Comparison of ENCODE assay signal across 8 cellular contexts in the genomic region with DNA sequence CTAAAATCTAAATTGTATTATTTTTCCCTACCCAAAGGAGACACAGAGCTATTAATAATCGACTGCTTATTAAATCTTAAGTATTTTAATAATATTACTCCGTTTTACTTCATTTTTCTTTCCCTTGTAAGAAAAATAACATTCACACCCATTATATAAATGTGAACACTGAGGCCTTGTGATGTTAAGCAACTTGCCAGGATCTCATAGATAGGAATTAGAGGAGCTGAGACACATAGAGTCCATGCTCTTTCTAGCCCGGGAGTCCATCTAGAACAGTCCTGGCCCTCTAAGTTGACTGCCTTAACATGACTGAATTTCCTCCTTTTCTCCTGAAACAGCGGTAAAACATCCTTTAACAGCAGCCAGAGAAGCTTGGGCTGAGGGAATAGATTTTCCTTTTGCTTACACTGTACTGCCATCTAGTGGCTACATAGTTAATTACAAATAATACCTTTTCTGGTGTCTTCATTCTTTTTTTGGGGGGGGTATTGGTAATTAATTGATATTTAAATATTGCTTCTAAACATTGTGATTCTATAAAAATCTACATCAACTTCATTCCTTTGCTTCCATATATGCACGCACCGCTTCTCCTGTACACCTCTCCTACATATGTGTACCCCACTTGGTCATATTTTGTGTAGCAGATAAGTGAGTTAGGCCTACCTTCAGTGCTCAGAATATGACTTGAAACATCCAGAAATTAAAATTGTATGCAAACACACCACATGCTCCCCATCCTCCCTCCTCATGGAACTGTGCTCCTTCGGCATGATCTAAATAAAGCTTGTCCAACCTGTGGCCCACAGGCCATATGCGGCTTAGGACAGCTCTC.
A peak's percentile ranks its signal among the peaks of the same experiment; 100 is the strongest.
DNase-seq lines count a peak whose midpoint lies in the region; ATAC-seq and TF ChIP-seq lines count a peak whose summit lies in the region.

No MANE protein-coding gene starts in this region.

- H3K4me3 Mint-ChIP-seq in activated T-helper 1 cell treated with anti-CD3 and anti-CD28 coated beads, Interleukin-12 subunit alpha, Interleukin-12 subunit beta, Interleukin-2, Interleukin-4 antibody, amounts not matched to agents 30 ng/mL and 10 ng/mL and 1 ng/mL, durations not matched to agents 14 hours and 24 hours and 36 hours, result no peak overlapping the region

- H3K36me3 Mint-ChIP-seq in activated T-helper 1 cell treated with anti-CD3 and anti-CD28 coated beads, Interleukin-12 subunit alpha, Interleukin-12 subunit beta, Interleukin-2, Interleukin-4 antibody, amounts not matched to agents 30 ng/mL and 10 ng/mL and 1 ng/mL, durations not matched to agents 14 hours and 24 hours and 36 hours (ENCODE audit: low read depth), result no peaks in the 10 kb centered on the region

- TF ChIP-seq POLR2A in adrenal gland (IDR thresholded peaks at IDR 0.05), result no peak
- TF ChIP-seq POLR2A in testis (IDR thresholded peaks at IDR 0.05), result no peak

- intact Hi-C loops in cardiac septum (cut with DNase I) (loop anchor here (5.0 to 10.0 kb wide), 4 partner anchors 371 to 1921 kb away; no protein-coding TSS in a partner anchor), adrenal gland (cut with DNase I) (loop anchor here in 1 of 2 donors (5.0 kb wide), 2 partner anchors 371 to 1416 kb away; no protein-coding TSS in a partner anchor), testis (cut with DNase I; ENCODE audit: low total_unique reads) (no loop called here)
- intact Hi-C loops in activated T-helper 1 cell treated with anti-CD3 and anti-CD28 coated beads, Interleukin-12 subunit alpha, Interleukin-12 subunit beta, Interleukin-2, Interleukin-4 antibody, amounts not matched to agents 30 ng/mL and 10 ng/mL and 1 ng/mL, durations not matched to agents 14 hours and 24 hours and 36 hours (cut with micrococcal nuclease), result loop anchor here (1.0 to 5.0 kb wide), 2 partner anchors 371 to 906 kb away; no protein-coding TSS in a partner anchor

- ATAC-seq in HG02678 (IDR thresholded peaks at IDR 0.05; ENCODE audit: unreplicated experiment), result peak; percentile 66

- no peaks in the 10 kb centered on the region for H3K4me1 Mint-ChIP-seq in activated T-helper 1 cell treated with anti-CD3 and anti-CD28 coated beads, Interleukin-12 subunit alpha, Interleukin-12 subunit beta, Interleukin-2, Interleukin-4 antibody, amounts not matched to agents 30 ng/mL and 10 ng/mL and 1 ng/mL, durations not matched to agents 14 hours and 24 hours and 36 hours (ENCODE audit: low read depth)

- H3K36me3 ChIP-seq in cardiac muscle cell (no peaks in the 10 kb centered on the region), adrenal gland (replicated peaks in 1 of 2) (no peaks in the 10 kb centered on the region), testis (ENCODE audit: low read depth, missing control alignments) (no peaks in the 10 kb centered on the region)

- H3K27me3 ChIP-seq in cardiac muscle cell (no peaks in the 10 kb centered on the region), adrenal gland (no peaks in the 10 kb centered on the region), testis (no peaks in the 10 kb centered on the region)

- WGBS in adrenal gland, 4 donors, result 28 to 36% (median 32%) methylated on average over 8 of the region's 8 CpGs
- WGBS in testis, 2 donors, result 35 to 43% methylated on average over 8 of the region's 8 CpGs

- TF ChIP-seq CTCF in cardiac muscle cell (IDR thresholded peaks at IDR 0.05; ENCODE audit: low read depth, low read length), result peak; percentile 54
- peak; percentile 61 to 83 (median 70) for TF ChIP-seq CTCF in adrenal gland (IDR thresholded peaks at IDR 0.05)
- peak; percentile 45 to 75 (median 62) for TF ChIP-seq CTCF in testis (IDR thresholded peaks at IDR 0.05)

- H3K9me3 Mint-ChIP-seq in activated T-helper 1 cell treated with anti-CD3 and anti-CD28 coated beads, Interleukin-12 subunit alpha, Interleukin-12 subunit beta, Interleukin-2, Interleukin-4 antibody, amounts not matched to agents 30 ng/mL and 10 ng/mL and 1 ng/mL, durations not matched to agents 14 hours and 24 hours and 36 hours, result no peaks in the 10 kb centered on the region

- H3K9me3 ChIP-seq in cardiac muscle cell (ENCODE audit: low read depth) (no peaks in the 10 kb centered on the region), adrenal gland (replicated peaks in 1 of 3) (no peaks in the 10 kb centered on the region), testis (no peaks in the 10 kb centered on the region)

- H3K27ac Mint-ChIP-seq in activated T-helper 1 cell treated with anti-CD3 and anti-CD28 coated beads, Interleukin-12 subunit alpha, Interleukin-12 subunit beta, Interleukin-2, Interleukin-4 antibody, amounts not matched to agents 30 ng/mL and 10 ng/mL and 1 ng/mL, durations not matched to agents 14 hours and 24 hours and 36 hours, result no peak overlapping the region

- DNase-seq in cardiac muscle cell (ENCODE audit: low read depth in 1 of 2, low spot score in 1 of 2) (peak; percentile 58 to 71), cardiac septum (ENCODE audit: low spot score) (no peak), NCI-H2081 treated with DMSO at 0.1 percent for 48 hours (lab: John Stamatoyannopoulos, UW) (peak; percentile 4), adrenal gland (peak in 1 of 7 donors; percentile 11), iPS-NIHi11 (ENCODE audit: low spot score) (peak; percentile 78), testis (no peak)
- no peak for DNase-seq in activated T-helper 1 cell treated with anti-CD3 and anti-CD28 coated beads, Interleukin-12 subunit alpha, Interleukin-12 subunit beta, Interleukin-2, Interleukin-4 antibody, amounts not matched to agents 30 ng/mL and 10 ng/mL and 1 ng/mL, durations not matched to agents 14 hours and 24 hours and 36 hours (ENCODE audit: low spot score)

- H3K27me3 Mint-ChIP-seq in activated T-helper 1 cell treated with anti-CD3 and anti-CD28 coated beads, Interleukin-12 subunit alpha, Interleukin-12 subunit beta, Interleukin-2, Interleukin-4 antibody, amounts not matched to agents 30 ng/mL and 10 ng/mL and 1 ng/mL, durations not matched to agents 14 hours and 24 hours and 36 hours (ENCODE audit: insufficient read depth), result no peaks in the 10 kb centered on the region

- H3K4me3 ChIP-seq in cardiac muscle cell, result no peak overlapping the region
- no peak overlapping the region for H3K4me3 ChIP-seq in adrenal gland
- no peak overlapping the region for H3K4me3 ChIP-seq in testis

- H3K4me1 ChIP-seq in cardiac muscle cell (ENCODE audit: low read depth) (no peaks in the 10 kb centered on the region), adrenal gland (replicated peaks in 1 of 2) (no peaks in the 10 kb centered on the region), testis (no peaks in the 10 kb centered on the region)

- H3K27ac ChIP-seq in cardiac muscle cell (no peak overlapping the region), adrenal gland (no peak overlapping the region), testis (no peak overlapping the region)

Comparison
In these comparisons a context has a peak if more than half of its experiments do, and no peak if none do; other contexts are left out.
1. DNase-seq: peak in cardiac muscle cell (2 of 2), NCI-H2081 treated with DMSO at 0.1 percent for 48 hours (single experiment) and iPS-NIHi11 (single experiment); none in cardiac septum (single experiment), testis (single experiment) and activated T-helper 1 cell treated with anti-CD3 and anti-CD28 coated beads, Interleukin-12 subunit alpha, Interleukin-12 subunit beta, Interleukin-2, Interleukin-4 antibody, amounts not matched to agents 30 ng/mL and 10 ng/mL and 1 ng/mL, durations not matched to agents 14 hours and 24 hours and 36 hours (single experiment).
2. Peak in every context shown above with its lines, with median percentiles within 50 percentile points of each other: CTCF ChIP-seq.